ENCODE assay signal across 9 cellular contexts in genomic region chr11:120137611-120138521, GRCh38. TPM values are rescaled to one million over a fixed set of nuclear protein-coding genes. Genes with fewer than 3 reads are reported as not detected.
DNase-seq lines count a peak whose midpoint lies in the region; ATAC-seq and TF ChIP-seq lines count a peak whose summit lies in the region.
"Had no signal": no experiment of that assay in that cellular context is flagged by ENCODE, and none has a peak within 500 bp of the region (broad histone marks: within the 10 kb centered on the region; RNA-seq: fewer than 3 reads in every experiment).

TRIM29 (minus strand) TSS chr11:120138113; CDS start chr11:120138031, 82 bp downstream.

- H3K27me3 Mint-ChIP-seq in mesothelial cell of epicardium (ENCODE audit: low read depth), result peaks cover 9% of the 10 kb centered on the region
- H3K27me3 Mint-ChIP-seq in effector memory CD8-positive, alpha-beta T cell, result peaks cover 36 to 62% of the 10 kb centered on the region in 2 donors
- H3K27me3 Mint-ChIP-seq in activated naive CD8-positive, alpha-beta T cell treated with anti-CD3 and anti-CD28 coated beads for 36 hours, result peaks cover 10% of the 10 kb centered on the region

- no peak within 1 kb of the TSS for H3K4me3 Mint-ChIP-seq in mesothelial cell of epicardium
- no peak within 1 kb of the TSS for H3K4me3 Mint-ChIP-seq in effector memory CD8-positive, alpha-beta T cell
- H3K4me3 Mint-ChIP-seq in activated naive CD8-positive, alpha-beta T cell treated with anti-CD3 and anti-CD28 coated beads for 36 hours, result no peak within 1 kb of the TSS
- H3K4me3 Mint-ChIP-seq: brain had no signal

- H3K9me3 ChIP-seq in HEK293 (ENCODE audit: control insufficient read depth, insufficient read depth, low read depth, low read length) (no peaks in the 10 kb centered on the region), breast epithelium (no peaks in the 10 kb centered on the region)

- H3K9me3 Mint-ChIP-seq in mesothelial cell of epicardium, result no peaks in the 10 kb centered on the region
- no peaks in the 10 kb centered on the region for H3K9me3 Mint-ChIP-seq in effector memory CD8-positive, alpha-beta T cell
- no peaks in the 10 kb centered on the region for H3K9me3 Mint-ChIP-seq in activated naive CD8-positive, alpha-beta T cell treated with anti-CD3 and anti-CD28 coated beads for 36 hours

- POLR2A ChIA-PET in HEK293 (lab: Yijun Ruan, JAX), result no interaction called here

- H3K4me3 ChIP-seq in HEK293 (ENCODE audit: low read depth, low read length) (no peak within 1 kb of the TSS), breast epithelium (peak within 1 kb of the TSS in 2 of 3 donors; percentile 61 to 68)

- peaks cover 18% of the 10 kb centered on the region for H3K4me1 Mint-ChIP-seq in mesothelial cell of epicardium
- H3K4me1 Mint-ChIP-seq in effector memory CD8-positive, alpha-beta T cell (ENCODE audit: low read depth in 2 of 2), result no peaks in the 10 kb centered on the region
- H3K4me1 Mint-ChIP-seq in activated naive CD8-positive, alpha-beta T cell treated with anti-CD3 and anti-CD28 coated beads for 36 hours, result no peaks in the 10 kb centered on the region
- H3K4me1 Mint-ChIP-seq: brain had no signal

- no peaks in the 10 kb centered on the region for H3K4me1 ChIP-seq in HEK293 (ENCODE audit: control insufficient read depth, insufficient read depth, low read length)
- H3K4me1 ChIP-seq in breast epithelium, result no peaks in the 10 kb centered on the region

- no peak for TF ChIP-seq POLR2A in breast epithelium (IDR thresholded peaks at IDR 0.05)

- H3K27ac ChIP-seq in HEK293 (ENCODE audit: extremely low read depth, low read depth, low read length), result no peak within 1 kb of the TSS
- H3K27ac ChIP-seq in breast epithelium, result peak within 1 kb of the TSS; percentile 82 to 95

- no peaks in the 10 kb centered on the region for H3K27me3 ChIP-seq in breast epithelium

- no peaks in the 10 kb centered on the region for H3K36me3 Mint-ChIP-seq in mesothelial cell of epicardium
- peaks cover 3% of the 10 kb centered on the region for H3K36me3 Mint-ChIP-seq in effector memory CD8-positive, alpha-beta T cell (ENCODE audit: insufficient read depth)
- no peaks in the 10 kb centered on the region for H3K36me3 Mint-ChIP-seq in activated naive CD8-positive, alpha-beta T cell treated with anti-CD3 and anti-CD28 coated beads for 36 hours
- H3K36me3 Mint-ChIP-seq: brain had no signal

- ATAC-seq in effector memory CD8-positive, alpha-beta T cell (replicated peaks), result no peak
- no peak for ATAC-seq in HG03460 (IDR thresholded peaks at IDR 0.05; ENCODE audit: unreplicated experiment)

- H3K36me3 ChIP-seq in HEK293 (ENCODE audit: control insufficient read depth in 2 of 2, insufficient read depth in 1 of 2, low read length in 2 of 2) (no peaks in the 10 kb centered on the region), breast epithelium (no peaks in the 10 kb centered on the region)

- intact Hi-C loops in breast epithelium (cut with DNase I; ENCODE audit: low total_unique reads), result no loop called here

- CTCF ChIA-PET in HEK293 (lab: Yijun Ruan, JAX), result interaction anchor here (1.1 to 1.3 kb wide), 2 partner anchors 29 to 408 kb away, joined by 3 to 4 read pairs; partner anchors contain the start of gene NECTIN1

- peak; percentile 31 for DNase-seq in COR-L47 (lab: John Stamatoyannopoulos, UW)
- DNase-seq in breast epithelium (ENCODE audit: low spot score in 2 of 2), result peak in 1 of 2 donors; percentile 79
- DNase-seq in mesothelial cell of epicardium (ENCODE audit: low spot score in 2 of 2, unreplicated experiment in 2 of 2), result peak; percentile 15 to 38
- DNase-seq in effector memory CD8-positive, alpha-beta T cell, result no peak
- DNase-seq in activated naive CD8-positive, alpha-beta T cell treated with anti-CD3 and anti-CD28 coated beads for 36 hours, result no peak
- no peak for DNase-seq in stimulated activated CD4-positive, alpha-beta T cell treated with anti-CD3 and anti-CD28 coated beads, Interleukin-2, amount 100 ng/mL, for 24 hours

- TF ChIP-seq CTCF in HEK293 (tag by site-specific recombination; IDR thresholded peaks at IDR 0.05) (no peak), breast epithelium (IDR thresholded peaks at IDR 0.05) (peak in 2 of 3 donors; percentile 22 to 69), mesothelial cell of epicardium (IDR thresholded peaks at IDR 0.05; ENCODE audit: unreplicated experiment) (no peak)

- H3K27ac Mint-ChIP-seq in mesothelial cell of epicardium, result peak within 1 kb of the TSS; percentile 71
- H3K27ac Mint-ChIP-seq in effector memory CD8-positive, alpha-beta T cell, result no peak within 1 kb of the TSS
- H3K27ac Mint-ChIP-seq in activated naive CD8-positive, alpha-beta T cell treated with anti-CD3 and anti-CD28 coated beads for 36 hours, result no peak within 1 kb of the TSS
- H3K27ac Mint-ChIP-seq: brain had no signal

TF ChIP-seq in HEK293, 187 proteins besides CTCF, POLR2A, EP300 and RAD21:
- TF ChIP-seq SCRT2 (tag by site-specific recombination; IDR thresholded peaks at IDR 0.05) (peak; percentile 56), KLF1 (tag by site-specific recombination; IDR thresholded peaks at IDR 0.05) (0 out of 2 replicates have a peak, but pooled peaks have one; percentile 14), ZNF416 (tag by site-specific recombination; IDR thresholded peaks at IDR 0.05) (no peak)

RNA-seq across cellular contexts. Expression of gene TRIM29, which starts in this region (rescaled TPM):
- 10 to 100 TPM; 10.6 to 58.7 (median 45.9) TPM for total RNA-seq in breast epithelium
- 7.0 to 9.7 TPM (median 7.9 TPM) in 3 replicates for total RNA-seq in mesothelial cell of epicardium
- total RNA-seq in activated naive CD8-positive, alpha-beta T cell treated with anti-CD3 and anti-CD28 coated beads for 36 hours, result not detected

Comparison
In these comparisons a context has a peak if more than half of its experiments do, and no peak if none do; other contexts are left out.
1. DNase-seq: peak in COR-L47 (single experiment) and mesothelial cell of epicardium (2 of 2); none in effector memory CD8-positive, alpha-beta T cell (0 of 3), activated naive CD8-positive, alpha-beta T cell treated with anti-CD3 and anti-CD28 coated beads for 36 hours (single experiment) and stimulated activated CD4-positive, alpha-beta T cell treated with anti-CD3 and anti-CD28 coated beads, Interleukin-2, amount 100 ng/mL, for 24 hours (0 of 2).
2. CTCF ChIP-seq: peak in breast epithelium (2 of 3); none in HEK293 (single experiment) and mesothelial cell of epicardium (single experiment).